In genomic region chr12:109139791-109140190, GRCh38 we compare ENCODE assay signal across 16 cellular contexts.
"Had no signal": no experiment of that assay in that cellular context is flagged by ENCODE, and none has a peak within 500 bp of the region (broad histone marks: within the 10 kb centered on the region; RNA-seq: fewer than 3 reads in every experiment).

No MANE protein-coding gene starts in this region.

- H3K27me3 ChIP-seq: breast epithelium, colonic mucosa, dorsolateral prefrontal cortex, neural progenitor cell, testis, vagina had no signal

- H3K36me3 ChIP-seq: breast epithelium, colonic mucosa, lower lobe of right lung, neural progenitor cell had no signal

- H3K9ac ChIP-seq: neural progenitor cell had no signal

- H3K4me1 ChIP-seq: breast epithelium, colonic mucosa, neural progenitor cell had no signal

- DNase-seq: activated T-cell treated with anti-CD3 and anti-CD28 coated beads, Interleukin-2, amount 50 U/mL, for 1 hour; colonic mucosa; effector memory CD8-positive, alpha-beta T cell; left cardiac atrium; lower lobe of right lung; naive thymus-derived CD4-positive, alpha-beta T cell; stimulated activated CD4-positive, alpha-beta T cell treated with anti-CD3 and anti-CD28 coated beads, Interleukin-4, amount 100 ng/mL, for 4 hours; T-helper 9 cell; testis had no signal

- H3K27ac ChIP-seq: colonic mucosa, lower lobe of right lung, neural progenitor cell, vagina had no signal

- ATAC-seq: activated naive CD4-positive, alpha-beta T cell treated with anti-CD3 and anti-CD28 coated beads, Interleukin-2, amount 50 U/mL, for 72 hours; effector memory CD8-positive, alpha-beta T cell; esophagus mucosa; lower lobe of right lung; naive thymus-derived CD4-positive, alpha-beta T cell; WTC11 had no signal

- H3K4me3 ChIP-seq: breast epithelium, colonic mucosa, dorsolateral prefrontal cortex, lower lobe of right lung, neural progenitor cell, testis, vagina had no signal

- H3K9me3 ChIP-seq: breast epithelium, colonic mucosa, lower lobe of right lung, testis, vagina had no signal
